21 cellular contexts compared by ENCODE assay signal in genomic region chr17:20823890-20824289, GRCh38.
DNase-seq lines count a peak whose midpoint lies in the region; ATAC-seq, FAIRE-seq and TF ChIP-seq lines count a peak whose summit lies in the region.
"Had no signal": no experiment of that assay in that cellular context is flagged by ENCODE, and none has a peak within 500 bp of the region (broad histone marks: within the 10 kb centered on the region; RNA-seq: fewer than 3 reads in every experiment).

No MANE protein-coding gene starts in this region.

- H3K36me3 ChIP-seq in HepG2 (replicated peaks in 1 of 2; ENCODE audit: control insufficient read depth in 1 of 2, insufficient read depth in 2 of 2, low read length in 2 of 2) (no peaks in the 10 kb centered on the region), right lobe of liver (no peaks in the 10 kb centered on the region)

- TF ChIP-seq POLR2A in HepG2 (IDR thresholded peaks at IDR 0.05; ENCODE audit: insufficient read depth in 1 of 2, low read depth in 2 of 2, low read length in 2 of 2), result no peak
- no peak for TF ChIP-seq POLR2A in right lobe of liver (IDR thresholded peaks at IDR 0.05)

- H3K4me2 ChIP-seq in HepG2 (ENCODE audit: low read depth, low read length), result no peak overlapping the region
- H3K4me2 ChIP-seq: GM23338 had no signal

- no peaks in the 10 kb centered on the region for H3K79me2 ChIP-seq in HepG2 (ENCODE audit: insufficient read depth, low read length)

- H3K4me1 Mint-ChIP-seq in nephron progenitor cell, result peaks cover 18% of the 10 kb centered on the region
- H3K4me1 Mint-ChIP-seq: B cell; CD4-positive, CD25-positive, alpha-beta regulatory T cell; CD8-positive, alpha-beta memory T cell had no signal

- H2AFZ ChIP-seq in HepG2 (ENCODE audit: low read length), result no peak overlapping the region
- H2AFZ ChIP-seq: GM23338 had no signal

- POLR2A ChIA-PET in HepG2 (lab: Yijun Ruan, JAX), result no interaction called here

- H3K27ac ChIP-seq in HepG2 (ENCODE audit: extremely low read length, insufficient read depth, low read length), result no peak overlapping the region
- no peak overlapping the region for H3K27ac ChIP-seq in right lobe of liver

- no peak overlapping the region for H3K4me3 Mint-ChIP-seq in nephron progenitor cell
- H3K4me3 Mint-ChIP-seq: B cell; CD8-positive, alpha-beta memory T cell; GM23338; H9 had no signal

- CTCF ChIA-PET in HepG2 (lab: Yijun Ruan, JAX; ENCODE audit: low intra/inter-chr PET ratio, low total read pairs), result no interaction called here

- H3K9me3 Mint-ChIP-seq in nephron progenitor cell, result peaks cover 18% of the 10 kb centered on the region
- H3K9me3 Mint-ChIP-seq: GM23338 had no signal

- peaks cover 17% of the 10 kb centered on the region for H3K4me1 ChIP-seq in HepG2 (ENCODE audit: insufficient read depth, low read length)
- H3K4me1 ChIP-seq in right lobe of liver, result no peaks in the 10 kb centered on the region

- H3K9ac ChIP-seq in HepG2 (ENCODE audit: insufficient read depth, low read depth, low read length), result no peak overlapping the region

- ATAC-seq in HepG2, result peak; percentile 60
- no peak for ATAC-seq in right lobe of liver
- ATAC-seq in HG03469 (IDR thresholded peaks at IDR 0.05; ENCODE audit: unreplicated experiment), result no peak
- ATAC-seq: GM23338 had no signal

- FAIRE-seq in HepG2 (lab: Jason Lieb, UNC), result peak; percentile 43
- FAIRE-seq: GM12892, GM18507 had no signal

- H3K4me3 ChIP-seq in HepG2 (replicated peaks in 1 of 3; ENCODE audit: insufficient read depth in 1 of 3, low read depth in 2 of 3, low read length in 3 of 3) (no peak overlapping the region), right lobe of liver (no peak overlapping the region), fibroblast of villous mesenchyme (ENCODE audit: low read depth, low read length) (no peak overlapping the region)
- H3K4me3 ChIP-seq: GM23338 had no signal

- no peaks in the 10 kb centered on the region for H4K20me1 ChIP-seq in HepG2 (ENCODE audit: insufficient read depth, low read length)

- DNase-seq in HepG2 (ENCODE audit: low spot score) (no peak), right lobe of liver (no peak), fibroblast of villous mesenchyme (ENCODE audit: low read depth) (peak; percentile 1), left kidney (ENCODE audit: low read depth, low spot score) (peak; percentile 24), nephron progenitor cell (no peak), NK-92 (lab: John Stamatoyannopoulos, UW; ENCODE audit: unreplicated experiment) (no peak), GOT3 (lab: John Stamatoyannopoulos, UW) (no peak)
- DNase-seq: 8988T; C1 segment of cervical spinal cord; CD4-positive, CD25-positive, alpha-beta regulatory T cell; CD8-positive, alpha-beta memory T cell; COR-L47; DMS153; DMS79; GDM1; H9 had no signal

- TF ChIP-seq CTCF in HepG2 (CRISPR knock-in tag; IDR thresholded peaks at IDR 0.05) (no peak), right lobe of liver (IDR thresholded peaks at IDR 0.05) (no peak), fibroblast of villous mesenchyme (IDR thresholded peaks at IDR 0.05; ENCODE audit: insufficient read depth, low read depth, low read length) (peak; percentile 3), nephron progenitor cell (IDR thresholded peaks at IDR 0.05) (no peak)

- WGBS in HepG2 (ENCODE audit: low lambda C conversion rate), result 71% methylated on average over 2 of the region's 3 CpGs
- whole genome bisulfite sequencing in right lobe of liver (ENCODE audit: insufficient coverage, low coverage, low lambda C conversion rate, missing lambda C conversion rate), result 79% methylated on average over 3 of the region's 3 CpGs

- TF ChIP-seq RAD21 in HepG2 (CRISPR knock-in tag; IDR thresholded peaks at IDR 0.05), result no peak

- peak overlapping the region; percentile 16 for H3K27ac Mint-ChIP-seq in nephron progenitor cell
- H3K27ac Mint-ChIP-seq: B cell; CD4-positive, CD25-positive, alpha-beta regulatory T cell; CD8-positive, alpha-beta memory T cell; GM23338; H9 had no signal

- H3K9me3 ChIP-seq in HepG2 (ENCODE audit: low read length) (no peaks in the 10 kb centered on the region), right lobe of liver (no peaks in the 10 kb centered on the region)

- BruUV-seq in HepG2 (replicated peaks; lab: Mats Ljungman, UMichigan), result no TSS peak

- intact Hi-C loops in HepG2 (cut with micrococcal nuclease; ENCODE audit: unreplicated experiment) (no loop called here), right lobe of liver (cut with DNase I) (no loop called here)

- TF ChIP-seq EP300 in HepG2 (IDR thresholded peaks at IDR 0.05; ENCODE audit: low read depth in 2 of 2, low read length in 2 of 2) (no peak), HepG2 (CRISPR knock-in tag; IDR thresholded peaks at IDR 0.05; ENCODE audit: borderline replicate concordance) (no peak)

- in situ Hi-C loops in HepG2 (cut with HindIII; ENCODE audit: extremely low pct_ligation_motif_present, low pct_unique_long_range_greater_than_20kb), result no loop called here

- H3K27me3 ChIP-seq in HepG2 (ENCODE audit: control insufficient read depth in 1 of 2, insufficient read depth in 2 of 2, low read length in 2 of 2) (no peaks in the 10 kb centered on the region), right lobe of liver (no peaks in the 10 kb centered on the region)

- peaks cover 8% of the 10 kb centered on the region for H3K27me3 Mint-ChIP-seq in nephron progenitor cell (ENCODE audit: low read depth, poor library complexity)
- H3K27me3 Mint-ChIP-seq: B cell had no signal

- no peaks in the 10 kb centered on the region for H3K36me3 Mint-ChIP-seq in nephron progenitor cell (ENCODE audit: low read depth)
- H3K36me3 Mint-ChIP-seq: CD4-positive, CD25-positive, alpha-beta regulatory T cell; CD8-positive, alpha-beta memory T cell had no signal

TF ChIP-seq in HepG2, 621 proteins besides CTCF, POLR2A, EP300 and RAD21 (continues in another document):
- TF ChIP-seq CHD4 (IDR thresholded peaks at IDR 0.05; ENCODE audit: borderline replicate concordance, low read length) (no peak), ZNF205 (CRISPR knock-in tag; IDR thresholded peaks at IDR 0.05) (no peak), TIGD3 (CRISPR knock-in tag; IDR thresholded peaks at IDR 0.05; ENCODE audit: borderline replicate concordance) (no peak), MXD3 (CRISPR knock-in tag; IDR thresholded peaks at IDR 0.05) (no peak), ZNF570 (CRISPR knock-in tag; IDR thresholded peaks at IDR 0.05; ENCODE audit: borderline replicate concordance) (no peak), XBP1 (CRISPR knock-in tag; IDR thresholded peaks at IDR 0.05) (no peak), HNRNPUL1 (IDR thresholded peaks at IDR 0.05; ENCODE audit: low read depth, low read length) (no peak), ZNF546 (CRISPR knock-in tag; conservative IDR thresholded peaks at IDR 0.05) (no peak), ZNF543 (CRISPR knock-in tag; IDR thresholded peaks at IDR 0.05) (no peak), ZNF75D (CRISPR knock-in tag; IDR thresholded peaks at IDR 0.05; ENCODE audit: borderline replicate concordance) (no peak), THAP11 (CRISPR knock-in tag; IDR thresholded peaks at IDR 0.05) (no peak), TBL1XR1 (IDR thresholded peaks at IDR 0.05; ENCODE audit: borderline replicate concordance, low read length, partially characterized antibody) (no peak), RFX3 (CRISPR knock-in tag; IDR thresholded peaks at IDR 0.05) (no peak), ZNF510 (CRISPR knock-in tag; IDR thresholded peaks at IDR 0.05; ENCODE audit: low read depth) (no peak)
- TF ChIP-seq, protein P1, sequence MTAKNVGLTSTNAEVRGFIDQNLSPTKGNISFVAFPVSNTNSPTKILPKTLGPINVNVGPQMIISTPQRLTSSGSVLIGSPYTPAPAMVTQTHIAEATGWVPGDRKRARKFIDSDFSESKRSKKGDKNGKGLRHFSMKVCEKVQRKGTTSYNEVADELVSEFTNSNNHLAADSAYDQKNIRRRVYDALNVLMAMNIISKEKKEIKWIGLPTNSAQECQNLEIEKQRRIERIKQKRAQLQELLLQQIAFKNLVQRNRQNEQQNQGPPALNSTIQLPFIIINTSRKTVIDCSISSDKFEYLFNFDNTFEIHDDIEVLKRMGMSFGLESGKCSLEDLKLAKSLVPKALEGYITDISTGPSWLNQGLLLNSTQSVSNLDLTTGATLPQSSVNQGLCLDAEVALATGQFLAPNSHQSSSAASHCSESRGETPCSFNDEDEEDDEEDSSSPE (CRISPR knock-in tag; IDR thresholded peaks at IDR 0.05), result no peak

Comparison
In these comparisons a context has a peak if more than half of its experiments do, and no peak if none do; other contexts are left out.
1. DNase-seq: peak in fibroblast of villous mesenchyme (single experiment) and left kidney (single experiment); none in HepG2 (single experiment), right lobe of liver (0 of 3), nephron progenitor cell (single experiment), NK-92 (single experiment) and GOT3 (single experiment).